ENCODE assay signal across 21 cellular contexts in the genomic region with DNA sequence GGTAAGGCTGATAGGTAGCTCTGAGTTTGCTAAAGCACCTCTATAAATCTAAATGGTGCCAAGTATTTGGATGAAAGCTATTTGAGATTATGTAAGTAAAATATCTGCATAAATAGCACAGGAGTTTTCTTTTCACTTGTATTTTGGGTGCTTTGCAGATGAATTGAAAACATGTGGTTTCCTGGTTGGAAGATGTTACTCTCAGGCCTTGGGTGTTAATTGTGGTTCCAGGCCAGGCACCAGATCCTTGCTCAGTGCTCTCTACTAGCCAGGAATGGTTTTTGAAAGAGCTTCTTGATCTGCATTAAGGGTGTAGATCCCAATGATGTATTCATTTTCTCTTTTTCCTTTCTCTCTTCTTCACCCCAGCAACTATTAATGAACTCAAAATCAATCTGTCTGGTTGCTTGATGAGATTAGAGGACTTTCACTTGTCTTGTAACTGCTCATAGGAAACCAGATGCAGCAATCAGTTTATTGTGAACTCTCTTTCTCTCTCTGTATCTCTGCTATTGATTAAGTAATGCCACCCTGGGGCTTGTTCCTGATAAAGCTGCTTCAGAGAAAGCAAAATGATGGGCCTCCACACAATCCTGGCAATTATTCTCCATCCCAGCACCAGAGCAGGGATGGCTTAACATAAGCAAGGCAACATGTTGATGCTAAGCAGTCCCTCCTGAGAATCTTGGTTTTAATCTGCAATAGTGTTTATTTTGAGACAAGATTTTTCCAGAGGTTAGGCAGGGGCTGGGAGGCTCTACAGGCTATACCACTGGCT.
DNase-seq lines count a peak whose midpoint lies in the region; ATAC-seq and TF ChIP-seq lines count a peak whose summit lies in the region.
"Had no signal": no experiment of that assay in that cellular context is flagged by ENCODE, and none has a peak within 500 bp of the region (broad histone marks: within the 10 kb centered on the region; RNA-seq: fewer than 3 reads in every experiment).

No MANE protein-coding gene starts in this region.

- ATAC-seq in WTC11: peak; percentile 79
- ATAC-seq in GM19324 (IDR thresholded peaks at IDR 0.05; ENCODE audit: low FRiP score, unreplicated experiment): no peak
- ATAC-seq: HCT116, PC-3 had no signal

- DNase-seq in NCI-H82 (lab: John Stamatoyannopoulos, UW) (peak; percentile 10), NCI-H82 treated with DMSO at 0.1 percent for 48 hours (lab: John Stamatoyannopoulos, UW; ENCODE audit: unreplicated experiment) (no peak), WTC11 (ENCODE audit: low spot score) (no peak), iPS-NIHi7 (ENCODE audit: extremely low spot score) (peak; percentile 36), erythroblast (lab: John Stamatoyannopoulos, UW) (no peak), OCI-M1 (lab: John Stamatoyannopoulos, UW) (no peak)
- no peak for DNase-seq in activated naive CD4-positive, alpha-beta T cell treated with anti-CD3 and anti-CD28 coated beads, Interleukin-2, amount 10 ng/mL, durations not matched to agents 7 days and 5 days
- DNase-seq: ACHN; CD4-positive, alpha-beta T cell; COR-L47; DMS79; Karpas-422; NCI-H1694; NCI-H2081; NCI-H2171; NCI-H524 treated with DMSO at 0.1 percent for 48 hours; PC-3; RPMI8226; SHP77 had no signal

- CTCF ChIA-PET in WTC11 (lab: Charles Lee): interaction anchor here (1.0 to 3.1 kb wide), 3 partner anchors 11 to 159 kb away, joined by 3 to 13 read pairs (median 12); no protein-coding TSS in a partner anchor
- CTCF ChIA-PET in activated naive CD4-positive, alpha-beta T cell treated with anti-CD3 and anti-CD28 coated beads, Interleukin-2, amount 10 ng/mL, durations not matched to agents 7 days and 5 days (lab: Charles Lee): no interaction called here

- POLR2A ChIA-PET in WTC11 (lab: Charles Lee): no interaction called here

- no peak for TF ChIP-seq CTCF in WTC11 (IDR thresholded peaks at IDR 0.05)

- peaks cover 11% of the 10 kb centered on the region for H3K36me3 Mint-ChIP-seq in WTC11
- no peaks in the 10 kb centered on the region for H3K36me3 Mint-ChIP-seq in activated naive CD4-positive, alpha-beta T cell treated with anti-CD3 and anti-CD28 coated beads, Interleukin-2, amount 10 ng/mL, durations not matched to agents 7 days and 5 days

- H3K4me3 Mint-ChIP-seq in WTC11: no peak overlapping the region
- no peak overlapping the region for H3K4me3 Mint-ChIP-seq in activated naive CD4-positive, alpha-beta T cell treated with anti-CD3 and anti-CD28 coated beads, Interleukin-2, amount 10 ng/mL, durations not matched to agents 7 days and 5 days
- H3K4me3 Mint-ChIP-seq: CD4-positive, alpha-beta T cell had no signal

- no peaks in the 10 kb centered on the region; the same call in 1 of the 2 replicates for H3K27me3 Mint-ChIP-seq in WTC11 (ENCODE audit: low read depth)
- no peaks in the 10 kb centered on the region for H3K27me3 Mint-ChIP-seq in activated naive CD4-positive, alpha-beta T cell treated with anti-CD3 and anti-CD28 coated beads, Interleukin-2, amount 10 ng/mL, durations not matched to agents 7 days and 5 days

- peaks cover 15% of the 10 kb centered on the region; the same call in 1 of the 2 replicates for H3K9me3 Mint-ChIP-seq in WTC11
- H3K9me3 Mint-ChIP-seq in activated naive CD4-positive, alpha-beta T cell treated with anti-CD3 and anti-CD28 coated beads, Interleukin-2, amount 10 ng/mL, durations not matched to agents 7 days and 5 days: no peaks in the 10 kb centered on the region

- H3K4me1 Mint-ChIP-seq in WTC11: peaks cover 54% of the 10 kb centered on the region
- H3K4me1 Mint-ChIP-seq in activated naive CD4-positive, alpha-beta T cell treated with anti-CD3 and anti-CD28 coated beads, Interleukin-2, amount 10 ng/mL, durations not matched to agents 7 days and 5 days: no peaks in the 10 kb centered on the region

- peak overlapping the region; percentile 69 for H3K27ac Mint-ChIP-seq in WTC11
- H3K27ac Mint-ChIP-seq in activated naive CD4-positive, alpha-beta T cell treated with anti-CD3 and anti-CD28 coated beads, Interleukin-2, amount 10 ng/mL, durations not matched to agents 7 days and 5 days: no peak overlapping the region
- H3K27ac Mint-ChIP-seq: CD4-positive, alpha-beta T cell had no signal

- TF ChIP-seq POLR2A in erythroblast (IDR thresholded peaks at IDR 0.05; ENCODE audit: low read length): no peak

TF ChIP-seq in WTC11, 78 proteins besides CTCF, POLR2A, EP300 and RAD21:
- TF ChIP-seq E2F5 (CRISPR knock-in tag; IDR thresholded peaks at IDR 0.05) (no peak), SP1 (CRISPR knock-in tag; conservative IDR thresholded peaks at IDR 0.05) (0 out of 2 replicates have a peak, but pooled peaks have one; percentile 25), IRF2 (CRISPR knock-in tag; IDR thresholded peaks at IDR 0.05; ENCODE audit: borderline replicate concordance, low read depth) (no peak), SMAD3 (CRISPR knock-in tag; IDR thresholded peaks at IDR 0.05; ENCODE audit: borderline replicate concordance) (no peak)
- TF ChIP-seq, protein P1, sequence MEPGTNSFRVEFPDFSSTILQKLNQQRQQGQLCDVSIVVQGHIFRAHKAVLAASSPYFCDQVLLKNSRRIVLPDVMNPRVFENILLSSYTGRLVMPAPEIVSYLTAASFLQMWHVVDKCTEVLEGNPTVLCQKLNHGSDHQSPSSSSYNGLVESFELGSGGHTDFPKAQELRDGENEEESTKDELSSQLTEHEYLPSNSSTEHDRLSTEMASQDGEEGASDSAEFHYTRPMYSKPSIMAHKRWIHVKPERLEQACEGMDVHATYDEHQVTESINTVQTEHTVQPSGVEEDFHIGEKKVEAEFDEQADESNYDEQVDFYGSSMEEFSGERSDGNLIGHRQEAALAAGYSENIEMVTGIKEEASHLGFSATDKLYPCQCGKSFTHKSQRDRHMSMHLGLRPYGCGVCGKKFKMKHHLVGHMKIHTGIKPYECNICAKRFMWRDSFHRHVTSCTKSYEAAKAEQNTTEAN (CRISPR knock-in tag; IDR thresholded peaks at IDR 0.05): no peak
- TF ChIP-seq, protein P2, sequence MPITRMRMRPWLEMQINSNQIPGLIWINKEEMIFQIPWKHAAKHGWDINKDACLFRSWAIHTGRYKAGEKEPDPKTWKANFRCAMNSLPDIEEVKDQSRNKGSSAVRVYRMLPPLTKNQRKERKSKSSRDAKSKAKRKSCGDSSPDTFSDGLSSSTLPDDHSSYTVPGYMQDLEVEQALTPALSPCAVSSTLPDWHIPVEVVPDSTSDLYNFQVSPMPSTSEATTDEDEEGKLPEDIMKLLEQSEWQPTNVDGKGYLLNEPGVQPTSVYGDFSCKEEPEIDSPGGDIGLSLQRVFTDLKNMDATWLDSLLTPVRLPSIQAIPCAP (CRISPR knock-in tag; IDR thresholded peaks at IDR 0.05): no peak
- TF ChIP-seq, protein P3, sequence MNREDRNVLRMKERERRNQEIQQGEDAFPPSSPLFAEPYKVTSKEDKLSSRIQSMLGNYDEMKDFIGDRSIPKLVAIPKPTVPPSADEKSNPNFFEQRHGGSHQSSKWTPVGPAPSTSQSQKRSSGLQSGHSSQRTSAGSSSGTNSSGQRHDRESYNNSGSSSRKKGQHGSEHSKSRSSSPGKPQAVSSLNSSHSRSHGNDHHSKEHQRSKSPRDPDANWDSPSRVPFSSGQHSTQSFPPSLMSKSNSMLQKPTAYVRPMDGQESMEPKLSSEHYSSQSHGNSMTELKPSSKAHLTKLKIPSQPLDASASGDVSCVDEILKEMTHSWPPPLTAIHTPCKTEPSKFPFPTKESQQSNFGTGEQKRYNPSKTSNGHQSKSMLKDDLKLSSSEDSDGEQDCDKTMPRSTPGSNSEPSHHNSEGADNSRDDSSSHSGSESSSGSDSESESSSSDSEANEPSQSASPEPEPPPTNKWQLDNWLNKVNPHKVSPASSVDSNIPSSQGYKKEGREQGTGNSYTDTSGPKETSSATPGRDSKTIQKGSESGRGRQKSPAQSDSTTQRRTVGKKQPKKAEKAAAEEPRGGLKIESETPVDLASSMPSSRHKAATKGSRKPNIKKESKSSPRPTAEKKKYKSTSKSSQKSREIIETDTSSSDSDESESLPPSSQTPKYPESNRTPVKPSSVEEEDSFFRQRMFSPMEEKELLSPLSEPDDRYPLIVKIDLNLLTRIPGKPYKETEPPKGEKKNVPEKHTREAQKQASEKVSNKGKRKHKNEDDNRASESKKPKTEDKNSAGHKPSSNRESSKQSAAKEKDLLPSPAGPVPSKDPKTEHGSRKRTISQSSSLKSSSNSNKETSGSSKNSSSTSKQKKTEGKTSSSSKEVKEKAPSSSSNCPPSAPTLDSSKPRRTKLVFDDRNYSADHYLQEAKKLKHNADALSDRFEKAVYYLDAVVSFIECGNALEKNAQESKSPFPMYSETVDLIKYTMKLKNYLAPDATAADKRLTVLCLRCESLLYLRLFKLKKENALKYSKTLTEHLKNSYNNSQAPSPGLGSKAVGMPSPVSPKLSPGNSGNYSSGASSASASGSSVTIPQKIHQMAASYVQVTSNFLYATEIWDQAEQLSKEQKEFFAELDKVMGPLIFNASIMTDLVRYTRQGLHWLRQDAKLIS (CRISPR knock-in tag; IDR thresholded peaks at IDR 0.05; ENCODE audit: borderline replicate concordance): no peak

Comparison
In these comparisons a context has a peak if more than half of its experiments do, and no peak if none do; other contexts are left out.
1. DNase-seq: peak in NCI-H82 (single experiment) and iPS-NIHi7 (single experiment); none in NCI-H82 treated with DMSO at 0.1 percent for 48 hours (single experiment), WTC11 (single experiment), activated naive CD4-positive, alpha-beta T cell treated with anti-CD3 and anti-CD28 coated beads, Interleukin-2, amount 10 ng/mL, durations not matched to agents 7 days and 5 days (single experiment), erythroblast (0 of 2) and OCI-M1 (single experiment).